In the genomic region with DNA sequence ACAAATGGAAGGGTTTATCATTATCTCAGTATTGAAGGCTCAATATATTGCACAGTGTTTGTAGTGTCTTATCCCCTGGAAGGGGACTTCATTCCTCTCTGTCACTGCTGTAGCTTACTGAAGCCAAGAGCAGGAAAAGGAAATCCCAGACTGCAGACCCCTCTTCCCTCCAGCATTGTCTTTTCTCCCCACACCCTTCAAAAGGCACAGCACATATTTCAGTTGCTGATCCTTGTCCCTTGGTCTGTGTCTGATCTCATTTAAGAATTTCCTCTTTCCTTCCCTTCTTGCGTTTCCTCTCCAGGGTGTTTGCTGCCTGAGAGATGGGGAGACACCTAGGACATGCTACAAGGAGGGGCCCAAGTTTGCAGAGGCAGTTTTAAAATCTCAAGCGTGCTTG, we compare ENCODE assay signal across 1 cellular context.
TF ChIP-seq lines count a peak whose summit lies in the region.

No MANE protein-coding gene starts in this region.

TF ChIP-seq in endothelial cell of umbilical vein, 7 proteins besides CTCF, POLR2A, EP300 and RAD21:
- TF ChIP-seq, protein P1, sequence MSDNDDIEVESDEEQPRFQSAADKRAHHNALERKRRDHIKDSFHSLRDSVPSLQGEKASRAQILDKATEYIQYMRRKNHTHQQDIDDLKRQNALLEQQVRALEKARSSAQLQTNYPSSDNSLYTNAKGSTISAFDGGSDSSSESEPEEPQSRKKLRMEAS (IDR thresholded peaks at IDR 0.05; ENCODE audit: insufficient read depth, insufficient read length) = no peak
- TF ChIP-seq GATA2 (IDR thresholded peaks at IDR 0.05; ENCODE audit: insufficient read depth, insufficient read length, low read depth, low read length) (no peak), EZH2 (IDR thresholded peaks at IDR 0.05; ENCODE audit: borderline replicate concordance, low read depth, low read length, severe bottlenecking) (no peak), FOS (IDR thresholded peaks at IDR 0.05; ENCODE audit: borderline replicate concordance, insufficient read depth, low read length) (no peak), POLR2AphosphoS5 (IDR thresholded peaks at IDR 0.05; ENCODE audit: insufficient read depth, low read depth, low read length) (no peak), JUN (IDR thresholded peaks at IDR 0.05; ENCODE audit: borderline replicate concordance, insufficient read depth, insufficient read length, low read depth) (no peak), MYC (IDR thresholded peaks at IDR 0.05; ENCODE audit: low read depth, low read length) (no peak)
TF ChIP-seq in endothelial cell of umbilical vein: peak in this region for 0.
